ENCODE assay signal across 9 cellular contexts in the genomic region with DNA sequence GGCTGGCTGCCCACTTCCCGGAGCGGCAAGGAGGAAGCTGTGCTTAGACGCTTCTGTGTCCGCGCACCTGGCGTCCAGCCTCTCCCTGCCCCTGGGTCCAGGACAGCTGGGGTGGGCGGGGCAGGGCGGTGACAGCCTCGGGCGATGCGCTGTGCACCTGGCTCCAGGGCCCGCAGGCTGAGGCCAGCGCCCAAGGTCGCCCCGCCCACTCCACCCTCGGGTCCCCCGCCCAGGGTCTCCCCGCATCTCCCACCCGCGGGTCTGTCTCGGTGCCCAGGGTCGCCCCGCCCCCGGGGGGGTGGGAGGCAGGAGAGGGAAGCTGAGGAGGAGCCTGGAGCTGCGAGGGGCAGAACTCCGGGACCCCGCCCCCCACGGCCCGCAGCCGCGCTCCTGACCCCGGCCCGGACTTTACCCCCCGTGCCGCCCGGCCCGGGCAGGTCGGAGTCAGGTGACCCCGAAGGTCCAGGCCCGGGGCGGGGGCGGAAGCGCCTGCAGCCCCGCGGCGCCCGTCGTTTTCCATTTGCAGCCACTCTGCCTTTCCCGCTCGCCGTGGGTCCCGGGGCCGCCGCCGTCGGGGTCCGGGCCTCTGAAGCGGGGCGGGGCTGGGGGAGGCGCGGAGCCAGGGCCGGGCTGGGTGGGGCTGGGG. TPM values are rescaled to one million over a fixed set of nuclear protein-coding genes. Genes with fewer than 3 reads are reported as not detected.
A peak's percentile ranks its signal among the peaks of the same experiment; 100 is the strongest.
DNase-seq lines count a peak whose midpoint lies in the region; ATAC-seq, FAIRE-seq and TF ChIP-seq lines count a peak whose summit lies in the region.
"Had no signal": no experiment of that assay in that cellular context is flagged by ENCODE, and none has a peak within 500 bp of the region (broad histone marks: within the 10 kb centered on the region; RNA-seq: fewer than 3 reads in every experiment).

A gene with protein sequence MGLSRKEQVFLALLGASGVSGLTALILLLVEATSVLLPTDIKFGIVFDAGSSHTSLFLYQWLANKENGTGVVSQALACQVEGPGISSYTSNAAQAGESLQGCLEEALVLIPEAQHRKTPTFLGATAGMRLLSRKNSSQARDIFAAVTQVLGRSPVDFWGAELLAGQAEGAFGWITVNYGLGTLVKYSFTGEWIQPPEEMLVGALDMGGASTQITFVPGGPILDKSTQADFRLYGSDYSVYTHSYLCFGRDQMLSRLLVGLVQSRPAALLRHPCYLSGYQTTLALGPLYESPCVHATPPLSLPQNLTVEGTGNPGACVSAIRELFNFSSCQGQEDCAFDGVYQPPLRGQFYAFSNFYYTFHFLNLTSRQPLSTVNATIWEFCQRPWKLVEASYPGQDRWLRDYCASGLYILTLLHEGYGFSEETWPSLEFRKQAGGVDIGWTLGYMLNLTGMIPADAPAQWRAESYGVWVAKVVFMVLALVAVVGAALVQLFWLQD (minus strand): TSS at position 69 of the 646 bp plus-strand sequence. CDS start 3,072 bp downstream, outside the sequence.

- peak; percentile 82 for ATAC-seq in Panc1
- ATAC-seq in HG02588 (IDR thresholded peaks at IDR 0.05; ENCODE audit: unreplicated experiment): no peak

- H3K4me1 ChIP-seq in Panc1 (ENCODE audit: control insufficient read depth, insufficient read depth, low read length) (peaks cover 9% of the 10 kb centered on the region), esophagus muscularis mucosa (peaks cover 7 to 23% (median 16%) of the 10 kb centered on the region in 4 donors)

- H3K36me3 ChIP-seq in Panc1 (ENCODE audit: control insufficient read depth, insufficient read depth, low read length) (no peaks in the 10 kb centered on the region), esophagus muscularis mucosa (no peaks in the 10 kb centered on the region)

- TF ChIP-seq EP300 in esophagus muscularis mucosa (IDR thresholded peaks at IDR 0.05): no peak

- no CpG with 5 or more reads among the region's 62 CpGs for WGBS in esophagus muscularis mucosa

- H3K27me3 ChIP-seq in Panc1 (ENCODE audit: control insufficient read depth, insufficient read depth, low read length) (no peaks in the 10 kb centered on the region), esophagus muscularis mucosa (peaks cover 0 to 79% (median 13%) of the 10 kb centered on the region in 4 donors)

- H3K27ac ChIP-seq in Panc1 (ENCODE audit: low read length) (no peak within 1 kb of the TSS), esophagus muscularis mucosa (replicated peaks in 1 of 4) (no peak within 1 kb of the TSS)

- BruUV-seq in Panc1 (replicated peaks; lab: Mats Ljungman, UMichigan): no TSS peak

- in situ Hi-C loops in Panc1 (cut with HindIII; ENCODE audit: low pct_unique_long_range_greater_than_20kb, low sequenced_read_pairs): no loop called here

- H3K9me3 ChIP-seq in Panc1 (ENCODE audit: control insufficient read depth, insufficient read depth, low read depth, low read length) (no peaks in the 10 kb centered on the region), esophagus muscularis mucosa (no peaks in the 10 kb centered on the region)

- peaks cover 20% of the 10 kb centered on the region for H3K27me3 Mint-ChIP-seq in activated T-cell treated with anti-CD3 and anti-CD28 coated beads, Interleukin-2, amount 50 U/mL, for 24 hours
- peaks cover 25% of the 10 kb centered on the region for H3K27me3 Mint-ChIP-seq in neural crest cell (ENCODE audit: low read depth)

- peaks cover 16% of the 10 kb centered on the region for H3K4me1 Mint-ChIP-seq in activated T-cell treated with anti-CD3 and anti-CD28 coated beads, Interleukin-2, amount 50 U/mL, for 24 hours (ENCODE audit: low read depth)
- peaks cover 12% of the 10 kb centered on the region for H3K4me1 Mint-ChIP-seq in neural crest cell

- H3K27ac Mint-ChIP-seq in activated T-cell treated with anti-CD3 and anti-CD28 coated beads, Interleukin-2, amount 50 U/mL, for 24 hours: no peak within 1 kb of the TSS
- H3K27ac Mint-ChIP-seq in neural crest cell (ENCODE audit: unreplicated experiment): no peak within 1 kb of the TSS
- H3K27ac Mint-ChIP-seq: activated naive CD4-positive, alpha-beta T cell treated with anti-CD3 and anti-CD28 coated beads, Interleukin-2, amount 50 U/mL, for 72 hours had no signal

- no peak for DNase-seq in activated T-cell treated with anti-CD3 and anti-CD28 coated beads, Interleukin-2, amount 50 U/mL, for 24 hours
- DNase-seq in activated T-cell treated with anti-CD3 and anti-CD28 coated beads for 4 hours (no peak), Panc1 (ENCODE audit: low read depth, low spot score) (no peak), esophagus muscularis mucosa (ENCODE audit: extremely low spot score) (no peak), neural crest cell (ENCODE audit: low read depth, low spot score) (no peak), GM12891 (ENCODE audit: insufficient read length, low spot score) (no peak), MV-4-11 (lab: John Stamatoyannopoulos, UW) (no peak)

- no peak for FAIRE-seq in GM12891 (lab: Jason Lieb, UNC)

- POLR2A ChIA-PET in Panc1 (lab: Charles Lee): interaction anchor here (0.6 to 0.7 kb wide), 2 partner anchors 149 to 370 kb away, joined by 3 to 7 read pairs; partner anchors contain the start of gene ZMYND19

- H3K4me3 Mint-ChIP-seq in activated T-cell treated with anti-CD3 and anti-CD28 coated beads, Interleukin-2, amount 50 U/mL, for 24 hours: peak within 1 kb of the TSS; percentile 49
- peak within 1 kb of the TSS; percentile 66 for H3K4me3 Mint-ChIP-seq in neural crest cell

- no peak for TF ChIP-seq POLR2A in esophagus muscularis mucosa (IDR thresholded peaks at IDR 0.05; ENCODE audit: low read depth)
- TF ChIP-seq POLR2A in GM12891 (IDR thresholded peaks at IDR 0.05; ENCODE audit: low read depth, low read length): no peak

- H3K36me3 Mint-ChIP-seq in activated T-cell treated with anti-CD3 and anti-CD28 coated beads, Interleukin-2, amount 50 U/mL, for 24 hours (ENCODE audit: low read depth): no peaks in the 10 kb centered on the region
- no peaks in the 10 kb centered on the region for H3K36me3 Mint-ChIP-seq in neural crest cell (ENCODE audit: low read depth)

- no peak for TF ChIP-seq CTCF in Panc1 (IDR thresholded peaks at IDR 0.05)
- no peak for TF ChIP-seq CTCF in esophagus muscularis mucosa (IDR thresholded peaks at IDR 0.05)
- no peak for TF ChIP-seq CTCF in neural crest cell (conservative IDR thresholded peaks at IDR 0.05)

- H3K4me3 ChIP-seq in Panc1 (ENCODE audit: low read depth in 2 of 2, low read length in 2 of 2): peak within 1 kb of the TSS; percentile 47
- peak within 1 kb of the TSS; percentile 43 to 55 (median 46) for H3K4me3 ChIP-seq in esophagus muscularis mucosa

- intact Hi-C loops in Panc1 (cut with micrococcal nuclease; ENCODE audit: unreplicated experiment) (no loop called here), esophagus muscularis mucosa (cut with DNase I) (no loop called here)

- no peaks in the 10 kb centered on the region for H3K9me3 Mint-ChIP-seq in activated T-cell treated with anti-CD3 and anti-CD28 coated beads, Interleukin-2, amount 50 U/mL, for 24 hours
- no peaks in the 10 kb centered on the region for H3K9me3 Mint-ChIP-seq in neural crest cell
- H3K9me3 Mint-ChIP-seq: activated naive CD4-positive, alpha-beta T cell treated with anti-CD3 and anti-CD28 coated beads, Interleukin-2, amount 50 U/mL, for 72 hours had no signal

- CTCF ChIA-PET in Panc1 (lab: Charles Lee): interaction anchor here (0.7 kb wide), 2 partner anchors 14 to 95 kb away, joined by 6 read pairs; no protein-coding TSS in a partner anchor

TF ChIP-seq in GM12891, 5 proteins besides CTCF, POLR2A, EP300 and RAD21:
- TF ChIP-seq PAX5 (IDR thresholded peaks at IDR 0.05; ENCODE audit: insufficient read depth, low read length, severe bottlenecking) (no peak), POU2F2 (IDR thresholded peaks at IDR 0.05; ENCODE audit: low read depth, low read length) (no peak), POLR2AphosphoS5 (IDR thresholded peaks at IDR 0.05; ENCODE audit: low read depth, low read length) (no peak), TAF1 (IDR thresholded peaks at IDR 0.05; ENCODE audit: low read depth, low read length) (no peak), SPI1 (IDR thresholded peaks at IDR 0.05; ENCODE audit: low read depth, low read length) (no peak)

RNA-seq across cellular contexts. Expression of the gene that starts here (rescaled TPM):
- 3.9 TPM for total RNA-seq in Panc1 (2021; ENCODE audit: unreplicated experiment)
- polyA plus RNA-seq in Panc1 (2012; ENCODE audit: insufficient read length): 4.2 TPM
- total RNA-seq in esophagus muscularis mucosa: not detected
- 0.12 and 0.14 TPM in 2 replicates for total RNA-seq in neural crest cell
- polyA plus RNA-seq in GM12891 (2012; ENCODE audit: low read depth, missing spikeins): not detected
- total RNA-seq: activated naive CD4-positive, alpha-beta T cell treated with anti-CD3 and anti-CD28 coated beads, Interleukin-2, amount 50 U/mL, for 72 hours had no signal
